In the genomic region with DNA sequence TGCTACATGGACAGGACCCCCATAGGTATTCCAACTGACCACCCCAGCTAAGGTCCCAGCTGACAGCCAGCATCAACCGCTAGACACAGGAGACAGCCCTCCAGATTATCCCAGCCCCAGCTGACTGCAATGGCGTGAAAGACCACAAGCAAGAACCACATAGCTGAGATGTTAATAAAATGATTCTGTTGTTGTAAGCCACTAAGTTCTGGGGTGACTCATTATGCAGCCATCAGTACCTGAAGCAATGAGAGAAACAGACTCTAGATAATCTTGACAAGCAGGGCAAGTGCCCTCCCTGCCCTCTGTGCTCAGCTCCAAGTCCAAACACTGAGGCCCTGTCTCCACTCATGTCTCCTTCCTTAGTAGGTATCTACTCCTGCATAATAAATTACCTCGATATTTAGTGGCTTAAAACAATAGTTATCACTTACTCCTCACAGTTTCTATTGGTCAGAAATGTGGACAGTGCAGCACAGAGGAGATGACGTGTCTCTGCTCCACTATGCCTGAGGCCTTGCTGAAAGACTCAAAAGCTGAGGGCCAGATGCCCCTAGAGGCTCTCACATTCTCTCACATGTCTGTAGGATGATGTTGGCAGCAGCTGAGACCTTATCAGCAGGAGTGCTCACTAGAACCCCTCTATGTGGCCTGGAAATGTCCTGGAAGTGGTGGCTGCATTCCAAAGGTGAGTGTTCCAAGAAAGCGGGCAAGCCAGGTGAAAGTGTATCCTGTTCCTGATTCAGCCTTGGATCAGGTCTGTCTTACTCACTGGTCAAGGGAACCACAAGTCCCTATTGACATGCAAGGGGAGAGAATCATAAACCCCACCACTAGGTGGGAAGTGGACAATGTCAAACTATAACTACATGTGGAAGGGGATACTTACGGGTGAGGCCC, we compare ENCODE assay signal across 8 cellular contexts. TPM values are rescaled to one million over a fixed set of nuclear protein-coding genes. Genes with fewer than 3 reads are reported as not detected.
A peak's percentile ranks its signal among the peaks of the same experiment; 100 is the strongest.
DNase-seq lines count a peak whose midpoint lies in the region; ATAC-seq and TF ChIP-seq lines count a peak whose summit lies in the region.

No MANE protein-coding gene starts in this region.

- peak overlapping the region; percentile 73 for H3K27ac Mint-ChIP-seq in stimulated activated naive CD8-positive, alpha-beta T cell treated with anti-CD3 and anti-CD28 coated beads, Interleukin-15, Interleukin-2, amounts not matched to agents 100 ng/mL and 50 ng/mL, for 24 hours

- H3K36me3 Mint-ChIP-seq in stimulated activated naive CD8-positive, alpha-beta T cell treated with anti-CD3 and anti-CD28 coated beads, Interleukin-15, Interleukin-2, amounts not matched to agents 100 ng/mL and 50 ng/mL, for 24 hours (ENCODE audit: low read depth), result peaks cover 53% of the 10 kb centered on the region

- peaks cover 77% of the 10 kb centered on the region for H3K4me1 Mint-ChIP-seq in stimulated activated naive CD8-positive, alpha-beta T cell treated with anti-CD3 and anti-CD28 coated beads, Interleukin-15, Interleukin-2, amounts not matched to agents 100 ng/mL and 50 ng/mL, for 24 hours (ENCODE audit: low read depth)

- peak overlapping the region; percentile 99 for H3K27ac ChIP-seq in vagina

- no peaks in the 10 kb centered on the region for H3K36me3 ChIP-seq in kidney epithelial cell (ENCODE audit: control insufficient read depth, insufficient read depth, low read length)
- no peaks in the 10 kb centered on the region for H3K36me3 ChIP-seq in vagina

- H3K27me3 ChIP-seq in kidney epithelial cell (ENCODE audit: control insufficient read depth, insufficient read depth, low read length) (no peaks in the 10 kb centered on the region), vagina (no peaks in the 10 kb centered on the region)

- peaks cover 89% of the 10 kb centered on the region for H3K4me1 ChIP-seq in vagina

- H3K9me3 Mint-ChIP-seq in stimulated activated naive CD8-positive, alpha-beta T cell treated with anti-CD3 and anti-CD28 coated beads, Interleukin-15, Interleukin-2, amounts not matched to agents 100 ng/mL and 50 ng/mL, for 24 hours, result no peaks in the 10 kb centered on the region

- H3K4me3 Mint-ChIP-seq in stimulated activated naive CD8-positive, alpha-beta T cell treated with anti-CD3 and anti-CD28 coated beads, Interleukin-15, Interleukin-2, amounts not matched to agents 100 ng/mL and 50 ng/mL, for 24 hours, result peak overlapping the region; percentile 90

- no peak for ATAC-seq in stimulated activated naive CD8-positive, alpha-beta T cell treated with anti-CD3 and anti-CD28 coated beads, Interleukin-15, Interleukin-2, amounts not matched to agents 100 U/mL and 50 U/mL, for 24 hours
- no peak for ATAC-seq in GM21737 (IDR thresholded peaks at IDR 0.05; ENCODE audit: unreplicated experiment)

- H3K4me3 ChIP-seq in kidney epithelial cell (ENCODE audit: low read depth, low read length) (no peak overlapping the region), vagina (peak overlapping the region in 1 of 2 donors; percentile 15)

- no peak for DNase-seq in stimulated activated naive CD8-positive, alpha-beta T cell treated with anti-CD3 and anti-CD28 coated beads, Interleukin-15, Interleukin-2, amounts not matched to agents 100 U/mL and 50 U/mL, for 24 hours
- DNase-seq in amniotic stem cell (lab: John Stamatoyannopoulos, UW) (peak; percentile 28), kidney epithelial cell (ENCODE audit: low read depth) (no peak), vagina (ENCODE audit: extremely low spot score in 2 of 2) (peak; percentile 82 to 83), GM19240 (ENCODE audit: insufficient read length, low spot score) (no peak), activated gamma-delta T cell (lab: John Stamatoyannopoulos, UW) (no peak)

- intact Hi-C loops in vagina (cut with DNase I), result loop anchor here (10.0 kb wide), 1 partner anchor 395 kb away; no protein-coding TSS in a partner anchor

- H3K9me3 ChIP-seq in vagina, result no peaks in the 10 kb centered on the region

- no peaks in the 10 kb centered on the region for H3K27me3 Mint-ChIP-seq in stimulated activated naive CD8-positive, alpha-beta T cell treated with anti-CD3 and anti-CD28 coated beads, Interleukin-15, Interleukin-2, amounts not matched to agents 100 ng/mL and 50 ng/mL, for 24 hours

- TF ChIP-seq CTCF in kidney epithelial cell (IDR thresholded peaks at IDR 0.05; ENCODE audit: insufficient read depth, low read length, poor library complexity, severe bottlenecking) (peak; percentile 34), vagina (IDR thresholded peaks at IDR 0.05) (no peak)

- no peak for TF ChIP-seq POLR2A in vagina (IDR thresholded peaks at IDR 0.05)

RNA-seq across cellular contexts. Expression of gene MGAT1, which starts 2.5 kb away (rescaled TPM):
- 88.5 and 95.4 TPM in 2 replicates for total RNA-seq in kidney epithelial cell
- 152 TPM for total RNA-seq in vagina

Comparison
In these comparisons a context has a peak if more than half of its experiments do, and no peak if none do; other contexts are left out.
1. DNase-seq: peak in amniotic stem cell (single experiment) and vagina (2 of 2); none in stimulated activated naive CD8-positive, alpha-beta T cell treated with anti-CD3 and anti-CD28 coated beads, Interleukin-15, Interleukin-2, amounts not matched to agents 100 U/mL and 50 U/mL, for 24 hours (single experiment), kidney epithelial cell (single experiment), GM19240 (single experiment) and activated gamma-delta T cell (single experiment).